22 cellular contexts compared by ENCODE assay signal in the genomic region with DNA sequence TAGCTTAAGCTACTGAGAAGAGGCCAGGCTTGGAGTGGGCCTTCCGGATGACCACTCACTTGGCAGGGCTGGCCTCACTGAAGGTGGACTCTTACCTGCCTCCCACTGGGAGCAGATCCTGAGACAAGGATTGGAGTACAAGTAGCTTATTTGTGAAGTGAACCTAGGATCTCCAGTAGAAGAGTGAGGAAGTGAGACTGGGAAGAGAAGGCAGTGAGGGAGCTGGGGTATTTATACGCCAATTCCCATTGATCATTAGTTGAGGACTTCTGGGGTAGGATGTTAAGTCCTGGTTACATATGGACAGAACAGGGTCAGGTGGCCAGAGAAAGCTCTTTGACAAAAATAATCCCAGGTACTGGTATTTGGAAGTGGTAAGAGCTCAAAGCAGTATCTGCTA. TPM values are rescaled to one million over a fixed set of nuclear protein-coding genes. Genes with fewer than 3 reads are reported as not detected.
DNase-seq lines count a peak whose midpoint lies in the region; ATAC-seq and TF ChIP-seq lines count a peak whose summit lies in the region.
"Had no signal": no experiment of that assay in that cellular context is flagged by ENCODE, and none has a peak within 500 bp of the region (broad histone marks: within the 10 kb centered on the region; RNA-seq: fewer than 3 reads in every experiment).

No MANE protein-coding gene starts in this region.

- CTCF ChIA-PET in HEK293 (lab: Yijun Ruan, JAX) (interaction anchor here (0.5 to 5.7 kb wide), 5 partner anchors 18 to 155 kb away, joined by 3 to 35 read pairs (median 3); no protein-coding TSS in a partner anchor), IMR-90 (lab: Yijun Ruan, JAX) (interaction anchor here (0.6 kb wide), 1 partner anchor 109 kb away, joined by 3 read pairs; no protein-coding TSS in a partner anchor)
- CTCF ChIA-PET in CD4-positive, alpha-beta T cell (lab: Charles Lee) = no interaction called here

- TF ChIP-seq CTCF in HEK293 (tag by site-specific recombination; IDR thresholded peaks at IDR 0.05) (no peak), IMR-90 (conservative IDR thresholded peaks at IDR 0.05; ENCODE audit: low read depth, low read length) (no peak), endodermal cell (conservative IDR thresholded peaks at IDR 0.05) (no peak), spleen (IDR thresholded peaks at IDR 0.05 in 8 of 11, conservative IDR thresholded peaks at IDR 0.05 in 3 of 11) (no peak)
- TF ChIP-seq CTCF in CD4-positive, alpha-beta T cell (IDR thresholded peaks at IDR 0.05) = no peak

- H3K4me3 Mint-ChIP-seq in endodermal cell = no peak overlapping the region
- no peak overlapping the region for H3K4me3 Mint-ChIP-seq in CD4-positive, alpha-beta T cell
- H3K4me3 Mint-ChIP-seq: B cell; CD4-positive, CD25-positive, alpha-beta regulatory T cell; CD8-positive, alpha-beta memory T cell; GM23338; H9; HFFc6 had no signal

- no peaks in the 10 kb centered on the region for H3K36me3 ChIP-seq in HEK293 (ENCODE audit: control insufficient read depth in 2 of 2, insufficient read depth in 1 of 2, low read length in 2 of 2)
- H3K36me3 ChIP-seq in IMR-90 (ENCODE audit: control insufficient read depth, insufficient read depth, low read length) = no peaks in the 10 kb centered on the region
- no peaks in the 10 kb centered on the region for H3K36me3 ChIP-seq in endodermal cell (ENCODE audit: control insufficient read depth, insufficient read depth, low read length)
- H3K36me3 ChIP-seq in spleen = no peaks in the 10 kb centered on the region
- H3K36me3 ChIP-seq: BLaER1 had no signal

- H4K91ac ChIP-seq in IMR-90 (ENCODE audit: insufficient read depth, low read depth, low read length) = 0 out of 2 replicates have a peak overlapping the region, but pooled peaks have one; percentile 9

- no peak overlapping the region for H3K23ac ChIP-seq in IMR-90 (ENCODE audit: low read depth, low read length)

- no peak overlapping the region for H3K14ac ChIP-seq in IMR-90 (replicated peaks; ENCODE audit: low read depth, low read length)

- 0 out of 2 replicates have a peak overlapping the region, but pooled peaks have one; percentile 18 for H2AK5ac ChIP-seq in IMR-90 (ENCODE audit: low read depth, low read length)

- TF ChIP-seq RAD21 in IMR-90 (IDR thresholded peaks at IDR 0.05; ENCODE audit: low read length) = no peak

- H3K9ac ChIP-seq in IMR-90 (ENCODE audit: low read depth, low read length) (no peak overlapping the region), endodermal cell (ENCODE audit: extremely low read depth, low read length, poor library complexity, severe bottlenecking) (no peak overlapping the region)
- H3K9ac ChIP-seq: BLaER1 had no signal

- H2BK15ac ChIP-seq in IMR-90 (ENCODE audit: low read depth, low read length) = 0 out of 3 replicates have a peak overlapping the region, but pooled peaks have one; percentile 75

- 100% methylated on average over 1 of the region's 2 CpGs; no CpG with 5 or more reads in 1 of the 2 experiments for WGBS in IMR-90 (ENCODE audit: extremely low coverage in 2 of 2, insufficient read length in 1 of 2), 2 experiments
- WGBS in endodermal cell (ENCODE audit: insufficient coverage in 1 of 2, insufficient read length in 1 of 2), 2 experiments = 98 to 100% methylated on average over 1 to 2 of the region's 2 CpGs
- WGBS in spleen, 5 donors = 92 to 100% (median 97%) methylated on average over 2 of the region's 2 CpGs

- 0 out of 4 replicates have a peak, but pooled peaks cover 0 to 2% of the 10 kb centered on the region in 2 experiments for H3K79me1 ChIP-seq in IMR-90 (ENCODE audit: low read depth in 1 of 2, low read length in 2 of 2)

- no peak overlapping the region for H2AFZ ChIP-seq in IMR-90 (replicated peaks; ENCODE audit: low read length, poor library complexity)
- H2AFZ ChIP-seq: GM23338 had no signal

- H3K9me1 ChIP-seq in IMR-90 (ENCODE audit: insufficient read depth, low read length) = peaks cover 11% of the 10 kb centered on the region

- no peak overlapping the region for H3K4me2 ChIP-seq in IMR-90 (ENCODE audit: low read depth, low read length)
- H3K4me2 ChIP-seq: BLaER1, GM23338 had no signal

- TF ChIP-seq POLR2A in IMR-90 (IDR thresholded peaks at IDR 0.05; ENCODE audit: low read depth, low read length) (no peak), spleen (IDR thresholded peaks at IDR 0.05) (no peak)

- ATAC-seq in IMR-90 (ENCODE audit: low read depth) = no peak
- ATAC-seq in GM18870 (IDR thresholded peaks at IDR 0.05; ENCODE audit: unreplicated experiment) = no peak
- no peak for ATAC-seq in HG02884 (IDR thresholded peaks at IDR 0.05; ENCODE audit: unreplicated experiment)
- no peak for ATAC-seq in CD4-positive, alpha-beta T cell (ENCODE audit: poor library complexity)
- ATAC-seq: GM12878, GM23338, HCT116 had no signal

- POLR2A ChIA-PET in HEK293 (lab: Yijun Ruan, JAX) (interaction anchor here (0.6 to 0.7 kb wide), 2 partner anchors 19 to 202 kb away, joined by 3 to 6 read pairs; no protein-coding TSS in a partner anchor), IMR-90 (lab: Charles Lee; ENCODE audit: unreplicated experiment) (no interaction called here)
- POLR2A ChIA-PET in CD4-positive, alpha-beta T cell (lab: Charles Lee) = interaction anchor here (2.0 kb wide), 1 partner anchor 10 kb away, joined by 8 read pairs; no protein-coding TSS in a partner anchor

- dilution Hi-C loops in IMR-90 (cut with HindIII; ENCODE audit: low sequenced_read_pairs, unreplicated experiment) = no loop called here

- no peak overlapping the region for H3K18ac ChIP-seq in IMR-90 (ENCODE audit: low read depth, low read length)

- H4K5ac ChIP-seq in IMR-90 (ENCODE audit: low read depth, low read length) = no peak overlapping the region

- H3K36me3 Mint-ChIP-seq in endodermal cell (ENCODE audit: low read depth) = no peaks in the 10 kb centered on the region
- no peaks in the 10 kb centered on the region for H3K36me3 Mint-ChIP-seq in CD4-positive, alpha-beta T cell (ENCODE audit: low read depth)
- H3K36me3 Mint-ChIP-seq: CD4-positive, CD25-positive, alpha-beta regulatory T cell had no signal

- intact Hi-C loops in IMR-90 (cut with micrococcal nuclease) (no loop called here), spleen (cut with DNase I; ENCODE audit: low total_unique reads) (no loop called here)
- intact Hi-C loops in CD4-positive, alpha-beta T cell (cut with DNase I, micrococcal nuclease) = no loop called here

- in situ Hi-C loops in IMR-90 (cut with MboI; ENCODE audit: low sequenced_read_pairs) = no loop called here

- no peak overlapping the region for H3K27ac Mint-ChIP-seq in endodermal cell
- H3K27ac Mint-ChIP-seq in CD4-positive, alpha-beta T cell = no peak overlapping the region
- H3K27ac Mint-ChIP-seq: B cell; CD4-positive, CD25-positive, alpha-beta regulatory T cell; GM23338; HFFc6 had no signal

- no peak overlapping the region for H2BK5ac ChIP-seq in IMR-90 (ENCODE audit: low read depth, low read length, poor library complexity, severe bottlenecking)

- H3K27me3 ChIP-seq in IMR-90 (ENCODE audit: control insufficient read depth, insufficient read depth, low read length) (no peaks in the 10 kb centered on the region), endodermal cell (ENCODE audit: control insufficient read depth, insufficient read depth, low read length, poor library complexity, severe bottlenecking) (no peaks in the 10 kb centered on the region), spleen (replicated peaks in 1 of 7) (peaks cover 0 to 5% (median 0%) of the 10 kb centered on the region in 7 donors)
- H3K27me3 ChIP-seq in CD4-positive, alpha-beta T cell (ENCODE audit: control insufficient read depth, insufficient read depth, low read length) = no peaks in the 10 kb centered on the region
- H3K27me3 ChIP-seq: BLaER1 had no signal

- no peak overlapping the region for H3K56ac ChIP-seq in IMR-90 (ENCODE audit: extremely low read depth, insufficient read depth, low read length)

- no peak overlapping the region for H3K4me3 ChIP-seq in HEK293 (ENCODE audit: low read depth, low read length)
- H3K4me3 ChIP-seq in IMR-90 (ENCODE audit: insufficient read depth, low read depth, low read length) = no peak overlapping the region
- no peak overlapping the region for H3K4me3 ChIP-seq in endodermal cell (ENCODE audit: low read length)
- no peak overlapping the region for H3K4me3 ChIP-seq in spleen
- H3K4me3 ChIP-seq: BLaER1, GM12878, GM23338 had no signal

- no peaks in the 10 kb centered on the region for H4K20me1 ChIP-seq in IMR-90 (ENCODE audit: insufficient read depth, low read length)
- H4K20me1 ChIP-seq: BLaER1 had no signal

- H2AK9ac ChIP-seq in IMR-90 (replicated peaks; ENCODE audit: low read depth, low read length, poor library complexity) = no peak overlapping the region

- H2BK120ac ChIP-seq in IMR-90 (ENCODE audit: low read depth, low read length) = no peak overlapping the region

- BruUV-seq in IMR-90 (replicated peaks; lab: Mats Ljungman, UMichigan) = no TSS peak

- H3K4me1 ChIP-seq in HEK293 (ENCODE audit: control insufficient read depth, insufficient read depth, low read length) (0 out of 2 replicates have a peak, but pooled peaks cover 2% of the 10 kb centered on the region), IMR-90 (ENCODE audit: control insufficient read depth, insufficient read depth, low read length) (peaks cover 14% of the 10 kb centered on the region), endodermal cell (ENCODE audit: control insufficient read depth, insufficient read depth, low read length) (no peaks in the 10 kb centered on the region), spleen (peaks cover 0 to 4% (median 0%) of the 10 kb centered on the region in 6 donors)

- no peak overlapping the region for H4K8ac ChIP-seq in IMR-90 (ENCODE audit: low read depth in 2 of 2, low read length in 2 of 2)

- H3K4ac ChIP-seq in IMR-90 (ENCODE audit: low read depth, low read length) = no peak overlapping the region

- peak overlapping the region; percentile 40 for H2BK20ac ChIP-seq in IMR-90 (ENCODE audit: low read depth, low read length)

- H3K9me3 ChIP-seq in HEK293 (ENCODE audit: control insufficient read depth, insufficient read depth, low read depth, low read length) (no peaks in the 10 kb centered on the region), IMR-90 (ENCODE audit: control insufficient read depth, insufficient read depth, low read length) (no peaks in the 10 kb centered on the region), endodermal cell (ENCODE audit: control insufficient read depth, low read length) (no peaks in the 10 kb centered on the region), spleen (no peaks in the 10 kb centered on the region)
- H3K9me3 ChIP-seq in CD4-positive, alpha-beta T cell (ENCODE audit: control insufficient read depth, low read length) = no peaks in the 10 kb centered on the region

- DNase-seq in IMR-90 = no peak
- DNase-seq in endodermal cell = peak; percentile 29
- peak; percentile 19 for DNase-seq in spleen
- no peak for DNase-seq in NCI-H82 treated with DMSO at 0.1 percent for 48 hours (lab: John Stamatoyannopoulos, UW; ENCODE audit: unreplicated experiment)
- DNase-seq in CD4-positive, alpha-beta T cell = no peak
- DNase-seq: CD4-positive, CD25-positive, alpha-beta regulatory T cell; CD8-positive, alpha-beta memory T cell; DMS 273 treated with DMSO at 0.1 percent for 48 hours; DMS79; EL; GDM1; H9; HFFc6 had no signal

- H3K27ac ChIP-seq in HEK293 (ENCODE audit: extremely low read depth, low read depth, low read length) = no peak overlapping the region
- H3K27ac ChIP-seq in IMR-90 (ENCODE audit: insufficient read depth, low read length) = no peak overlapping the region
- H3K27ac ChIP-seq in endodermal cell (ENCODE audit: low read depth, low read length) = no peak overlapping the region
- no peak overlapping the region for H3K27ac ChIP-seq in spleen
- no peak overlapping the region for H3K27ac ChIP-seq in CD4-positive, alpha-beta T cell (ENCODE audit: low read depth, low read length)
- H3K27ac ChIP-seq: BLaER1, C4-2B had no signal

- peaks cover 12% of the 10 kb centered on the region for H3K27me3 Mint-ChIP-seq in endodermal cell (ENCODE audit: insufficient read depth)
- no peaks in the 10 kb centered on the region for H3K27me3 Mint-ChIP-seq in CD4-positive, alpha-beta T cell
- H3K27me3 Mint-ChIP-seq: CD4-positive, CD25-positive, alpha-beta regulatory T cell had no signal

- no peaks in the 10 kb centered on the region for H3K9me3 Mint-ChIP-seq in endodermal cell
- H3K9me3 Mint-ChIP-seq in CD4-positive, alpha-beta T cell = no peaks in the 10 kb centered on the region
- H3K9me3 Mint-ChIP-seq: CD4-positive, CD25-positive, alpha-beta regulatory T cell; CD8-positive, alpha-beta memory T cell; H9; HFFc6 had no signal

- peaks cover 8% of the 10 kb centered on the region for H3K4me1 Mint-ChIP-seq in endodermal cell
- H3K4me1 Mint-ChIP-seq in CD4-positive, alpha-beta T cell (ENCODE audit: low read depth) = no peaks in the 10 kb centered on the region
- H3K4me1 Mint-ChIP-seq: B cell; CD8-positive, alpha-beta memory T cell had no signal

RNA-seq across cellular contexts. Expression of a gene that starts 32.3 kb away (rescaled TPM):
- total RNA-seq in IMR-90 (2012; rRNA removed) (11.3 and 12.5 TPM in 2 replicates), endodermal cell (10 to 100 TPM; 22.8 to 26.1 TPM), spleen (10 to 100 TPM; 22.0 to 46.8 (median 30.7) TPM)
- polyA plus RNA-seq in IMR-90 (2012; rRNA removed) (9.1 and 11.3 TPM in 2 replicates), spleen (1 to 10 TPM; 1.1 to 3.8 (median 1.8) TPM)
- polyA plus RNA-seq in IMR-90 (2012; cell fraction: cytosol; rRNA removed) = 6.6 and 7.3 TPM in 2 replicates
- 6.4 and 11.0 TPM in 2 replicates for polyA plus RNA-seq in IMR-90 (2012; cell fraction: nucleus; rRNA removed; ENCODE audit: low replicate concordance)
- polyA plus RNA-seq in endodermal cell (2013, experiment 1 of 2) = 26.2 TPM
- polyA plus RNA-seq in endodermal cell (2013, experiment 2 of 2) = 27.0 TPM
- total RNA-seq in CD4-positive, alpha-beta T cell = 1 to 10 TPM; 6.8 to 8.1 TPM

Comparison
In these comparisons a context has a peak if more than half of its experiments do, and no peak if none do; other contexts are left out.
1. DNase-seq: peak in endodermal cell (single experiment) and spleen (single experiment); none in IMR-90 (single experiment), NCI-H82 treated with DMSO at 0.1 percent for 48 hours (single experiment) and CD4-positive, alpha-beta T cell (0 of 10).